Comparison of ENCODE assay signal across 8 cellular contexts in the genomic region with DNA sequence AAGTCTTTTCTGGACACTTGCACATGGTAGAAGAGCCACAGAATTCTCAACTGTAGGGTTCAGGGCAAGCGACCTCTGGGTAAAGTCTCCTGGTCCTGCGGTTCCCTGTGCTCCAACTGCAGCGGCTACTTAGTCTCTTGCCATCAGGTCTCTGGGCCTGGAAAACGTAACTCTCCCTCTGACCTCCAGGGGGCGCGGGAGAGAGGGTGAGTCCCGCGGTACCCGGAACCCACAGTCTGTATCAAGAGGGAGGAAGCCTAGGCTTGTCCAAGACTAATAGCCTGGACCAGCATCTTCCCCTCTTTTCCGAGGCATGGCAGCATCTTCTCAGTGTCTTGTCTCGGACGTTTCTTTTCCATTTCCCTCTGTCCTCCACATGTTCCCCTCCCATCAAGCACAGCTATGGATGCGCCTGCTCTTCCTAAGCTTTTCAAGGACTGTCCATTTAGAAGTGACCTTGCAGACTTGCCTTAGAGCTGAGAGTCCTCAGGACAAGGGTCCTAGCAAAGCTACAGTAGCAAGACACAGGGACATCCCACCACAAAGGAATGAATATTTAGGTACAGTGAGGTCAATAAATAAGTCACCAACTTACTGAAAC. TPM values are rescaled to one million over a fixed set of nuclear protein-coding genes. Genes with fewer than 3 reads are reported as not detected.
DNase-seq lines count a peak whose midpoint lies in the region; FAIRE-seq and TF ChIP-seq lines count a peak whose summit lies in the region.

No MANE protein-coding gene starts in this region.

- peak; percentile 30 for DNase-seq in NCI-H345 (lab: John Stamatoyannopoulos, UW)
- no peak for DNase-seq in NCI-H345 treated with DMSO at 0.1 percent for 48 hours (lab: John Stamatoyannopoulos, UW; ENCODE audit: unreplicated experiment)
- peak in 44 of 76 experiments; percentile 1 to 57 (median 22) for DNase-seq in HUDEP-2 (lab: John Stamatoyannopoulos, UW; ENCODE audit: unreplicated experiment in 76 of 76)
- peak; percentile 29 for DNase-seq in T-helper 2 cell treated with Interferon-gamma antibody and Interleukin-4, amounts not matched to agents 5 μg/mL and 100 μg/mL, for 36 hours (ENCODE audit: low spot score)
- peak; percentile 8 for DNase-seq in astrocyte (ENCODE audit: low read depth)
- peak; percentile 77 for DNase-seq in kidney
- DNase-seq in stimulated activated CD4-positive, alpha-beta T cell treated with anti-CD3 and anti-CD28 coated beads, TNF-alpha, amount 100 ng/mL, for 4 hours (ENCODE audit: low read depth in 3 of 3): peak; percentile 6 to 18 (median 12)
- no peak for DNase-seq in NCI-H2081 treated with DMSO at 0.1 percent for 48 hours (lab: John Stamatoyannopoulos, UW)

- H3K4me1 ChIP-seq in astrocyte (ENCODE audit: insufficient read depth, low read length): no peaks in the 10 kb centered on the region
- no peaks in the 10 kb centered on the region for H3K4me1 ChIP-seq in kidney (ENCODE audit: control insufficient read depth in 1 of 2, insufficient read depth in 1 of 2, low read depth in 1 of 2, low read length in 2 of 2)

- H3K27me3 ChIP-seq in astrocyte (ENCODE audit: insufficient read depth, low read length): peaks cover 10% of the 10 kb centered on the region

- H2AFZ ChIP-seq in astrocyte (ENCODE audit: low read depth, low read length): no peak overlapping the region

- peaks cover 2% of the 10 kb centered on the region for H3K4me1 Mint-ChIP-seq in T-helper 2 cell treated with Interferon-gamma antibody and Interleukin-4, amounts not matched to agents 5 μg/mL and 100 μg/mL, for 36 hours (ENCODE audit: low read depth)
- no peaks in the 10 kb centered on the region for H3K4me1 Mint-ChIP-seq in astrocyte (ENCODE audit: low read depth, unreplicated experiment)

- intact Hi-C loops in kidney (cut with DNase I): no loop called here

- H3K27ac ChIP-seq in astrocyte (ENCODE audit: low read depth, low read length) (no peak overlapping the region), kidney (ENCODE audit: low read depth in 2 of 2, low read length in 2 of 2) (no peak overlapping the region)

- H3K36me3 Mint-ChIP-seq in T-helper 2 cell treated with Interferon-gamma antibody and Interleukin-4, amounts not matched to agents 5 μg/mL and 100 μg/mL, for 36 hours (ENCODE audit: low read depth): no peaks in the 10 kb centered on the region
- H3K36me3 Mint-ChIP-seq in astrocyte (ENCODE audit: low read depth, unreplicated experiment): no peaks in the 10 kb centered on the region

- H3K27me3 Mint-ChIP-seq in T-helper 2 cell treated with Interferon-gamma antibody and Interleukin-4, amounts not matched to agents 5 μg/mL and 100 μg/mL, for 36 hours (ENCODE audit: low read depth): peaks cover 29% of the 10 kb centered on the region
- H3K27me3 Mint-ChIP-seq in astrocyte (ENCODE audit: low read depth, unreplicated experiment): peaks cover 58% of the 10 kb centered on the region

- H3K4me2 ChIP-seq in astrocyte (ENCODE audit: low read length): no peak overlapping the region

- no peaks in the 10 kb centered on the region for H3K9me3 Mint-ChIP-seq in T-helper 2 cell treated with Interferon-gamma antibody and Interleukin-4, amounts not matched to agents 5 μg/mL and 100 μg/mL, for 36 hours
- H3K9me3 Mint-ChIP-seq in astrocyte (ENCODE audit: unreplicated experiment): peaks cover under 1% of the 10 kb centered on the region

- H3K36me3 ChIP-seq in astrocyte (ENCODE audit: insufficient read depth, low read length): no peaks in the 10 kb centered on the region
- H3K36me3 ChIP-seq in kidney (ENCODE audit: control insufficient read depth in 1 of 2, insufficient read depth in 2 of 2, low read length in 2 of 2): no peaks in the 10 kb centered on the region

- H3K4me3 ChIP-seq in astrocyte (ENCODE audit: insufficient read depth, low read depth, low read length) (no peak overlapping the region), kidney (ENCODE audit: low read length in 2 of 2) (no peak overlapping the region)

- H3K9me3 ChIP-seq in astrocyte (ENCODE audit: insufficient read depth, low read depth, low read length) (no peaks in the 10 kb centered on the region), kidney (ENCODE audit: control insufficient read depth in 1 of 2, low read length in 2 of 2) (no peaks in the 10 kb centered on the region)

- H3K27ac Mint-ChIP-seq in T-helper 2 cell treated with Interferon-gamma antibody and Interleukin-4, amounts not matched to agents 5 μg/mL and 100 μg/mL, for 36 hours: no peak overlapping the region
- no peak overlapping the region for H3K27ac Mint-ChIP-seq in astrocyte (ENCODE audit: unreplicated experiment)

- H3K79me2 ChIP-seq in astrocyte (ENCODE audit: insufficient read depth, low read length): no peaks in the 10 kb centered on the region

- H3K9ac ChIP-seq in astrocyte (ENCODE audit: low read length): no peak overlapping the region
- H3K9ac ChIP-seq in kidney (ENCODE audit: low read length in 2 of 2): no peak overlapping the region

- H3K4me3 Mint-ChIP-seq in T-helper 2 cell treated with Interferon-gamma antibody and Interleukin-4, amounts not matched to agents 5 μg/mL and 100 μg/mL, for 36 hours: no peak overlapping the region
- H3K4me3 Mint-ChIP-seq in astrocyte (ENCODE audit: unreplicated experiment): no peak overlapping the region

- no peaks in the 10 kb centered on the region for H4K20me1 ChIP-seq in astrocyte (ENCODE audit: insufficient read depth, low read length)

- TF ChIP-seq CTCF in astrocyte (IDR thresholded peaks at IDR 0.05; ENCODE audit: insufficient read depth, low read depth, low read length): peak; percentile 51
- TF ChIP-seq CTCF in kidney (IDR thresholded peaks at IDR 0.05; ENCODE audit: borderline replicate concordance, extremely low read depth, insufficient read depth): peak; percentile 56

- FAIRE-seq in astrocyte (lab: Jason Lieb, UNC) (no peak), kidney (lab: Jason Lieb, UNC) (no peak)

RNA-seq across cellular contexts. Expression of a gene that starts 59.3 kb away (rescaled TPM):
- total RNA-seq in astrocyte (not detected in 2 replicates), kidney (0.09 TPM)
- polyA plus RNA-seq in kidney (ENCODE audit: insufficient read depth, low read depth, low replicate concordance): 4.0 TPM

Comparison
In these comparisons a context has a peak if more than half of its experiments do, and no peak if none do; other contexts are left out.
1. DNase-seq: peak in NCI-H345 (single experiment), HUDEP-2 (44 of 76), T-helper 2 cell treated with Interferon-gamma antibody and Interleukin-4, amounts not matched to agents 5 μg/mL and 100 μg/mL, for 36 hours (single experiment), astrocyte (single experiment), kidney (single experiment) and stimulated activated CD4-positive, alpha-beta T cell treated with anti-CD3 and anti-CD28 coated beads, TNF-alpha, amount 100 ng/mL, for 4 hours (3 of 3); none in NCI-H345 treated with DMSO at 0.1 percent for 48 hours (single experiment) and NCI-H2081 treated with DMSO at 0.1 percent for 48 hours (single experiment).